In the genomic region with DNA sequence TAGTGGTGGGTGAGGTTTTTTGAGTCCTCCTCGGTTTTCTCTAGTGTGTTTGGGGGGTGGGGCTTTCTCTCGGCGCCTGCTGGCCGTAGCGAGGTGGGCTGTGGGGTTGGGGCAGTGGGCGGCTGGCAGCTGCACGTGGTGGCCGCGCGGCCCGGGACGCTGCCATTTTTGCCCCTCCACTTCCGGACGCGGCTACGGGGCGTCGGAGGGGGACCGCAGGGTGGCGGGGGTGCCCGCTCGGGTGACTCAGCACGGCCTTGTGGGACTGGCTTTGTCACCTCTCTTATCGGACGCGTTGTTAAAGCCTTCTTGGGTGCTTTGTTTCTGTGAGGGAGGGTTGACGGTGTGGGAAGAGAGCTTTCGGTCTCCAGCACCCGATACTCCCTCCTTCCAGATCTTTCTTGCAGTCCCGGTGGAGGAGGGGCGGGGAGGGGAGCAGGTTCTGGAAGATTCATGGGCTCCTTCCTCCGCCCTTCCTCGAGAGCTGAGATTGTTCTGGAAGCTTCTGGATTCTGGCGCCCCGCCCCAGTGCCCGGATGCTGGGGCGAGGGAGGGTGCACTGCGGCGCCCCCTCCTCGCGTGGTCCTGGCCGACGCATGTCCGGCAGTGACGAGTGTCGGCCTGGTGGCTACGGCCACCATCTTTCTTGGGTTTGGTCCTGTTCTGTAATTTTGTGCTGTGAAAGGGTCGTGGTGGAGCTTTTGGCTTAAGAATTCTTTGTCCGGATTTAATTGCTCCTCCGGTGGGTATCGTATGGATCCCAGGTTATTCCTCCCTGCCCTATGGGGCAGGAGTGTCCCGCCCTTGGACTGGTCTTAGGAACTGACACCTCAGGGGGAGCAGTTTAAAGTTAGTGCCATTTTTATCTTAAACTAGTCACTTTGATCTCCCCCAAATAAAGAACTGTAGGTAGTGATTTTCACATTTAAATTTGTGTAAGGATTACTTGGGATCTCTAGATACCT, we compare ENCODE assay signal across 8 cellular contexts. TPM values are rescaled to one million over a fixed set of nuclear protein-coding genes. Genes with fewer than 3 reads are reported as not detected.
DNase-seq lines count a peak whose midpoint lies in the region; ATAC-seq and TF ChIP-seq lines count a peak whose summit lies in the region.

No MANE protein-coding gene starts in this region.

- H3K79me2 ChIP-seq in neural progenitor cell (ENCODE audit: low read depth): peaks cover 61% of the 10 kb centered on the region

- peak overlapping the region; percentile 97 for H3K27ac Mint-ChIP-seq in neural progenitor cell
- peak overlapping the region; percentile 100 for H3K27ac Mint-ChIP-seq in stimulated activated naive CD8-positive, alpha-beta T cell treated with anti-CD3 and anti-CD28 coated beads, Interleukin-15, amount 100 ng/mL, for 72 hours

- H3K36me3 ChIP-seq in Peyer's patch (peaks cover 0 to 38% (median 0%) of the 10 kb centered on the region in 3 donors), neural progenitor cell (peaks cover 30% of the 10 kb centered on the region)

- TF ChIP-seq POLR2A in Peyer's patch (IDR thresholded peaks at IDR 0.05): no peak

- peaks cover 36% of the 10 kb centered on the region for H3K4me1 Mint-ChIP-seq in neural progenitor cell
- H3K4me1 Mint-ChIP-seq in stimulated activated naive CD8-positive, alpha-beta T cell treated with anti-CD3 and anti-CD28 coated beads, Interleukin-15, amount 100 ng/mL, for 72 hours: peaks cover 68% of the 10 kb centered on the region

- peak overlapping the region; percentile 99 for H3K4me3 Mint-ChIP-seq in neural progenitor cell
- H3K4me3 Mint-ChIP-seq in stimulated activated naive CD8-positive, alpha-beta T cell treated with anti-CD3 and anti-CD28 coated beads, Interleukin-15, amount 100 ng/mL, for 72 hours: peak overlapping the region; percentile 99

- H4K20me1 ChIP-seq in neural progenitor cell (ENCODE audit: low read depth): peaks cover 57% of the 10 kb centered on the region

- DNase-seq in NCI-H1436 (lab: John Stamatoyannopoulos, UW): peak; percentile 47
- no peak for DNase-seq in NCI-H1436 treated with DMSO at 0.1 percent for 48 hours (lab: John Stamatoyannopoulos, UW)
- peak; percentile 70 to 91 (median 90) for DNase-seq in Peyer's patch
- DNase-seq in activated T-helper 9 cell treated with anti-CD3 and anti-CD28 coated beads, Interleukin-2, amount 50 U/mL, for 16 hours (ENCODE audit: low read depth): peak; percentile 87
- peak; percentile 68 for DNase-seq in fibroblast of villous mesenchyme (ENCODE audit: low read depth)
- DNase-seq in neural progenitor cell (ENCODE audit: low spot score): peak; percentile 63
- peak; percentile 87 to 94 for DNase-seq in stimulated activated naive CD8-positive, alpha-beta T cell treated with anti-CD3 and anti-CD28 coated beads, Interleukin-15, amount 100 ng/mL, for 72 hours

- H3K9ac ChIP-seq in neural progenitor cell: peak overlapping the region; percentile 88

- peak overlapping the region; percentile 92 to 96 (median 95) for H3K27ac ChIP-seq in Peyer's patch
- peak overlapping the region; percentile 47 for H3K27ac ChIP-seq in neural progenitor cell

- peak overlapping the region; percentile 81 for H3K4me2 ChIP-seq in neural progenitor cell

- no peaks in the 10 kb centered on the region for H3K9me3 Mint-ChIP-seq in neural progenitor cell
- H3K9me3 Mint-ChIP-seq in stimulated activated naive CD8-positive, alpha-beta T cell treated with anti-CD3 and anti-CD28 coated beads, Interleukin-15, amount 100 ng/mL, for 72 hours: no peaks in the 10 kb centered on the region

- H3F3A ChIP-seq in neural progenitor cell (ENCODE audit: low read depth): peaks cover 71% of the 10 kb centered on the region

- TF ChIP-seq CTCF in Peyer's patch (IDR thresholded peaks at IDR 0.05) (no peak), fibroblast of villous mesenchyme (IDR thresholded peaks at IDR 0.05; ENCODE audit: insufficient read depth, low read depth, low read length) (no peak), neural progenitor cell (IDR thresholded peaks at IDR 0.05) (no peak)

- H3K9me3 ChIP-seq in Peyer's patch (no peaks in the 10 kb centered on the region), neural progenitor cell (ENCODE audit: low read depth) (no peaks in the 10 kb centered on the region)

- peaks cover 0 to 35% (median 10%) of the 10 kb centered on the region in 4 donors for H3K4me1 ChIP-seq in Peyer's patch
- H3K4me1 ChIP-seq in neural progenitor cell: peaks cover 31% of the 10 kb centered on the region

- peak; percentile 40 for ATAC-seq in HG03064 (IDR thresholded peaks at IDR 0.05; ENCODE audit: low read depth, unreplicated experiment)
- ATAC-seq in stimulated activated naive CD8-positive, alpha-beta T cell treated with anti-CD3 and anti-CD28 coated beads, Interleukin-15, amount 100 ng/mL, for 72 hours: peak; percentile 76

- H2AFZ ChIP-seq in neural progenitor cell (replicated peaks): no peak overlapping the region

- peaks cover 25% of the 10 kb centered on the region for H3K27me3 Mint-ChIP-seq in neural progenitor cell (ENCODE audit: insufficient read depth, low read depth)
- H3K27me3 Mint-ChIP-seq in stimulated activated naive CD8-positive, alpha-beta T cell treated with anti-CD3 and anti-CD28 coated beads, Interleukin-15, amount 100 ng/mL, for 72 hours: no peaks in the 10 kb centered on the region

- H3K4me3 ChIP-seq in Peyer's patch (peak overlapping the region; percentile 81 to 93 (median 83)), fibroblast of villous mesenchyme (ENCODE audit: low read depth, low read length) (peak overlapping the region; percentile 100), neural progenitor cell (peak overlapping the region; percentile 95)

- peaks cover 38% of the 10 kb centered on the region for H3K36me3 Mint-ChIP-seq in neural progenitor cell

- no peaks in the 10 kb centered on the region for H3K27me3 ChIP-seq in Peyer's patch
- H3K27me3 ChIP-seq in neural progenitor cell: no peaks in the 10 kb centered on the region

RNA-seq across cellular contexts. Expression of gene HSP90AB1, which starts 0.7 kb away (rescaled TPM):
- total RNA-seq in Peyer's patch (100 to 1,000 TPM; 181 to 330 (median 254) TPM), fibroblast of villous mesenchyme (573 and 928 TPM in 2 replicates), neural progenitor cell (ENCODE audit: low replicate concordance) (1,851 and 2,068 TPM in 2 replicates)

RNA-seq across cellular contexts. Expression of gene SLC35B2, which starts 9.7 kb away (rescaled TPM):
- total RNA-seq in Peyer's patch (10 to 100 TPM; 10.7 to 35.2 (median 26.5) TPM), fibroblast of villous mesenchyme (84.7 and 92.8 TPM in 2 replicates), neural progenitor cell (ENCODE audit: low replicate concordance) (33.9 and 47.0 TPM in 2 replicates)

RNA-seq across cellular contexts. Expression of gene NFKBIE, which starts 17.7 kb away (rescaled TPM):
- total RNA-seq in Peyer's patch (10 to 100 TPM; 16.9 to 36.3 (median 24.9) TPM), fibroblast of villous mesenchyme (12.2 and 17.7 TPM in 2 replicates), neural progenitor cell (ENCODE audit: low replicate concordance) (5.1 and 15.5 TPM in 2 replicates)

RNA-seq across cellular contexts. Expression of gene TMEM151B, which starts 22.6 kb away (rescaled TPM):
- under 1 TPM in 2 of 4 donors, not detected in 2; 0.27 to 0.57 TPM for total RNA-seq in Peyer's patch
- total RNA-seq in fibroblast of villous mesenchyme: under 0.01 TPM in 1 of 2 replicates, not detected in the other
- 0.13 and 1.4 TPM in 2 replicates for total RNA-seq in neural progenitor cell (ENCODE audit: low replicate concordance)

RNA-seq across cellular contexts. Expression of gene SLC29A1, which starts 24.2 kb away (rescaled TPM):
- total RNA-seq in Peyer's patch: 10 to 100 TPM in 3 of 4 donors, 1 to 10 TPM in 1; 4.4 to 25.6 (median 19.5) TPM
- total RNA-seq in fibroblast of villous mesenchyme: 7.1 and 9.5 TPM in 2 replicates
- 34.8 and 69.7 TPM in 2 replicates for total RNA-seq in neural progenitor cell (ENCODE audit: low replicate concordance)
